Comparison of ENCODE assay signal across 8 cellular contexts in the genomic region with DNA sequence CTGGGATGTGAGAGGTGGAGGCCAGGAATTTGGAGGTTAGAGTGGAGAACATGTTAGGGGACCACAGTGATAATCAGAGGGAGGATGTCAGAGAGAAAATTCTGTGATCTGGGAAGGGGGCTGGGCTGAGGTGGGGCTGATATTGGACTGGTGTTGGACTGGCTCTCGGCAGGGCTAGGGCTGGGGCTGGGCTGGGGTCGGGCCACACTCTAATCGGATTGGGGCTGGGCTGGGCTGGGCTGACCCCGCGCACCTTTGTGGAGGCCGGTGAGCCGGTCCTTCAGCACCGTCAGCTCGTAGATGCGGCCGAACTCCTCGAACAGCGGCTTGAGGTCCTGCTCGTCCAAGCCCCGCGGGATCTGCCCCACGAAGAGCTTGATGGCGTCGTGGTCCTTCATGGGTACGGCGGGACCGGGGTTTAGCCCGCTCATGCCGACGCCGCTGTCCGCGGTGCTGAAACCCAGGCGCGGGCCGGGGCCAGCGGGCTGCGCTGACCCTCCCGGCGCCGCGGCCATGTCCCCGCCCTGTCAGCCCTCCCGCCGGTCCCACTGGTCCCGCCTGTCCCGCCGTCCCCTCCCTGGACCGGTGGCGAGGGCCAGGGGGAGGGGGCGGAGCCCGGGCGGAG. TPM values are rescaled to one million over a fixed set of nuclear protein-coding genes. Genes with fewer than 3 reads are reported as not detected.
DNase-seq lines count a peak whose midpoint lies in the region; ATAC-seq and TF ChIP-seq lines count a peak whose summit lies in the region.

No MANE protein-coding gene starts in this region.

- H3K27me3 ChIP-seq in CD8-positive, alpha-beta T cell (ENCODE audit: insufficient read depth, low read length), result no peaks in the 10 kb centered on the region
- H3K27me3 ChIP-seq in heart left ventricle, result no peaks in the 10 kb centered on the region

- H3K27me3 Mint-ChIP-seq in CD8-positive, alpha-beta T cell (ENCODE audit: low read depth), result no peaks in the 10 kb centered on the region
- H3K27me3 Mint-ChIP-seq in HFFc6 (ENCODE audit: insufficient read depth), result peaks cover 10% of the 10 kb centered on the region
- H3K27me3 Mint-ChIP-seq in activated naive CD8-positive, alpha-beta T cell treated with anti-CD3 and anti-CD28 coated beads for 36 hours, result peaks cover 10% of the 10 kb centered on the region

- H3K9me2 ChIP-seq in OCI-LY7 (ENCODE audit: insufficient read depth, low read length), result no peaks in the 10 kb centered on the region

- peaks cover 5% of the 10 kb centered on the region for H3K36me3 Mint-ChIP-seq in CD8-positive, alpha-beta T cell
- peaks cover 11% of the 10 kb centered on the region; the same call in 1 of the 2 replicates for H3K36me3 Mint-ChIP-seq in HFFc6 (ENCODE audit: low read depth)
- H3K36me3 Mint-ChIP-seq in activated naive CD8-positive, alpha-beta T cell treated with anti-CD3 and anti-CD28 coated beads for 36 hours, result peaks cover 10% of the 10 kb centered on the region

- peak overlapping the region; percentile 52 for H3K27ac Mint-ChIP-seq in CD8-positive, alpha-beta T cell
- no peak overlapping the region; the same call in 1 of the 2 replicates for H3K27ac Mint-ChIP-seq in HFFc6
- no peak overlapping the region for H3K27ac Mint-ChIP-seq in activated naive CD8-positive, alpha-beta T cell treated with anti-CD3 and anti-CD28 coated beads for 36 hours

- BruUV-seq in OCI-LY7 (replicated peaks; lab: Mats Ljungman, UMichigan), result no TSS peak

- POLR2A ChIA-PET in CD8-positive, alpha-beta T cell (lab: Charles Lee), result no interaction called here
- POLR2A ChIA-PET in OCI-LY7 (lab: Charles Lee), result no interaction called here

- TF ChIP-seq POLR2A in heart left ventricle (IDR thresholded peaks at IDR 0.05), result no peak

- 5 to 14% (median 7%) methylated on average over 21 to 48 of the region's 48 CpGs for WGBS in heart left ventricle, 4 donors

- no peak overlapping the region for H2AFZ ChIP-seq in OCI-LY7 (ENCODE audit: low read length)

- H3K9me3 Mint-ChIP-seq in CD8-positive, alpha-beta T cell, result peaks cover 6% of the 10 kb centered on the region
- H3K9me3 Mint-ChIP-seq in HFFc6, result peaks cover 9% of the 10 kb centered on the region; the same call in 1 of the 2 replicates
- peaks cover 8% of the 10 kb centered on the region for H3K9me3 Mint-ChIP-seq in activated naive CD8-positive, alpha-beta T cell treated with anti-CD3 and anti-CD28 coated beads for 36 hours

- no peak overlapping the region for H3K27ac ChIP-seq in CD8-positive, alpha-beta T cell (ENCODE audit: low read depth, low read length)
- H3K27ac ChIP-seq in heart left ventricle (no peak overlapping the region), OCI-LY7 (ENCODE audit: low read depth, low read length, poor library complexity, severe bottlenecking) (no peak overlapping the region)

- no peaks in the 10 kb centered on the region for H3K9me3 ChIP-seq in CD8-positive, alpha-beta T cell (ENCODE audit: low read length)
- H3K9me3 ChIP-seq in heart left ventricle (peaks cover 0 to 12% (median 0%) of the 10 kb centered on the region in 12 donors), OCI-LY7 (ENCODE audit: low read length) (peaks cover 8% of the 10 kb centered on the region; the same call in 1 of the 2 replicates)

- intact Hi-C loops in CD8-positive, alpha-beta T cell (cut with DNase I, micrococcal nuclease), result loop anchor here in 1 of 2 experiments (10.0 kb wide), 1 partner anchor 355 kb away; no protein-coding TSS in a partner anchor
- intact Hi-C loops in heart left ventricle (cut with DNase I) (loop anchor here in 1 of 10 donors (10.0 kb wide), 1 partner anchor 215 kb away; no protein-coding TSS in a partner anchor), OCI-LY7 (cut with micrococcal nuclease; ENCODE audit: unreplicated experiment) (loop anchor here (10.0 kb wide), 3 partner anchors 265 to 765 kb away; no protein-coding TSS in a partner anchor)

- peaks cover 7% of the 10 kb centered on the region for H3K4me1 ChIP-seq in CD8-positive, alpha-beta T cell (ENCODE audit: insufficient read depth, low read length)
- peaks cover 0 to 14% (median 6%) of the 10 kb centered on the region in 12 donors for H3K4me1 ChIP-seq in heart left ventricle
- H3K4me1 ChIP-seq in OCI-LY7 (ENCODE audit: insufficient read depth, low read length, poor library complexity, severe bottlenecking), result no peaks in the 10 kb centered on the region

- peaks cover 17% of the 10 kb centered on the region for H3K4me1 Mint-ChIP-seq in CD8-positive, alpha-beta T cell (ENCODE audit: low read depth)
- peaks cover 20% of the 10 kb centered on the region for H3K4me1 Mint-ChIP-seq in HFFc6 (ENCODE audit: low read depth)
- H3K4me1 Mint-ChIP-seq in activated naive CD8-positive, alpha-beta T cell treated with anti-CD3 and anti-CD28 coated beads for 36 hours, result peaks cover 8% of the 10 kb centered on the region

- TF ChIP-seq CTCF in CD8-positive, alpha-beta T cell (IDR thresholded peaks at IDR 0.05), result no peak
- TF ChIP-seq CTCF in HFFc6 (IDR thresholded peaks at IDR 0.05) (no peak), heart left ventricle (IDR thresholded peaks at IDR 0.05) (no peak), OCI-LY7 (conservative IDR thresholded peaks at IDR 0.05; ENCODE audit: low read length) (no peak)

- H3K79me2 ChIP-seq in OCI-LY7 (ENCODE audit: insufficient read depth, low read depth, low read length), result no peaks in the 10 kb centered on the region

- peak in 6 of 7 experiments; percentile 7 to 65 (median 31) for DNase-seq in CD8-positive, alpha-beta T cell
- peak; percentile 10 for DNase-seq in HFFc6
- peak; percentile 37 for DNase-seq in SK-MEL-5 (ENCODE audit: low read depth, low spot score)
- DNase-seq in activated naive CD8-positive, alpha-beta T cell treated with anti-CD3 and anti-CD28 coated beads for 36 hours, result peak; percentile 64
- DNase-seq in heart left ventricle, result peak; percentile 68 to 88 (median 70)
- DNase-seq in renal cortical epithelial cell (ENCODE audit: low read depth), result peak; percentile 15
- DNase-seq in NCI-H2107 (lab: John Stamatoyannopoulos, UW), result no peak
- no peak for DNase-seq in OCI-LY7 (ENCODE audit: low spot score)

- H4K20me1 ChIP-seq in OCI-LY7 (ENCODE audit: insufficient read depth, low read length), result no peaks in the 10 kb centered on the region

- in situ Hi-C loops in SK-MEL-5 (cut with HindIII; ENCODE audit: low pct_unique_long_range_greater_than_20kb, low sequenced_read_pairs), result no loop called here

- H3K4me2 ChIP-seq in OCI-LY7 (ENCODE audit: low read length), result no peak overlapping the region

- no peaks in the 10 kb centered on the region for H3K36me3 ChIP-seq in CD8-positive, alpha-beta T cell (ENCODE audit: insufficient read depth, low read length)
- H3K36me3 ChIP-seq in heart left ventricle, result no peaks in the 10 kb centered on the region
- no peaks in the 10 kb centered on the region for H3K36me3 ChIP-seq in OCI-LY7 (ENCODE audit: insufficient read depth, low read length)

- H3K4me3 ChIP-seq in CD8-positive, alpha-beta T cell (ENCODE audit: low read depth, low read length), result no peak overlapping the region
- H3K4me3 ChIP-seq in heart left ventricle (peak overlapping the region in 11 of 12 donors; percentile 21 to 65 (median 54)), OCI-LY7 (ENCODE audit: low read depth, low read length, poor library complexity, severe bottlenecking) (no peak overlapping the region)

- CTCF ChIA-PET in CD8-positive, alpha-beta T cell (lab: Charles Lee), result no interaction called here
- CTCF ChIA-PET in OCI-LY7 (lab: Charles Lee; ENCODE audit: unreplicated experiment), result no interaction called here

- H3K4me3 Mint-ChIP-seq in CD8-positive, alpha-beta T cell, result peak overlapping the region; percentile 61
- peak overlapping the region; percentile 68 for H3K4me3 Mint-ChIP-seq in HFFc6
- peak overlapping the region; percentile 54 for H3K4me3 Mint-ChIP-seq in activated naive CD8-positive, alpha-beta T cell treated with anti-CD3 and anti-CD28 coated beads for 36 hours

- ATAC-seq in CD8-positive, alpha-beta T cell, result no peak
- ATAC-seq in heart left ventricle, result peak; percentile 69 to 96 (median 92)

RNA-seq across cellular contexts. Expression of a gene that starts 0.5 kb away (rescaled TPM):
- 1 to 10 TPM; 2.4 to 2.7 TPM for total RNA-seq in CD8-positive, alpha-beta T cell
- under 1 TPM in 4 of 6 experiments, not detected in 2; 0.11 to 0.14 (median 0.12) TPM for total RNA-seq in HFFc6 (2021; fragmentation: NEBNext Ultra II Directional; extraction: Animal tissue kit (Norgen Biotek cat#: 25700))
- 0.24 TPM in 1 of 2 replicates, not detected in the other for total RNA-seq in SK-MEL-5 (2014; rRNA removed; shearing (Covaris generic))
- 0.21 TPM in 1 of 2 replicates, not detected in the other for polyA plus RNA-seq in SK-MEL-5 (2015; cell fraction: cytosol; rRNA removed)
- polyA plus RNA-seq in SK-MEL-5 (2015; cell fraction: nucleus; rRNA removed), result 1.8 and 2.7 TPM in 2 replicates
- total RNA-seq in activated naive CD8-positive, alpha-beta T cell treated with anti-CD3 and anti-CD28 coated beads for 36 hours, result under 1 TPM; 0.16 TPM
- 1 to 10 TPM in 3 of 9 donors, under 1 TPM in 6; 0.31 to 1.3 (median 0.87) TPM for total RNA-seq in heart left ventricle
- 1 to 10 TPM in 1 of 2 donors, under 1 TPM in 1; 0.78 to 1.4 TPM for polyA plus RNA-seq in heart left ventricle
- 0.15 TPM in 1 of 2 replicates, not detected in the other for total RNA-seq in renal cortical epithelial cell
- total RNA-seq in OCI-LY7 (2014; rRNA removed; shearing (Covaris generic)), result 0.62 and 0.79 TPM in 2 replicates
- 0.78 TPM in 1 of 2 replicates, not detected in the other for total RNA-seq in OCI-LY7 (2022)

RNA-seq across cellular contexts. Expression of a gene that starts 47.1 kb away (rescaled TPM):
- 100 to 1,000 TPM; 133 to 137 TPM for total RNA-seq in CD8-positive, alpha-beta T cell
- total RNA-seq in HFFc6 (2021; fragmentation: NEBNext Ultra II Directional; extraction: Animal tissue kit (Norgen Biotek cat#: 25700)), result 10 to 100 TPM; 21.6 to 27.8 (median 24.6) TPM
- 24.2 and 27.3 TPM in 2 replicates for total RNA-seq in SK-MEL-5 (2014; rRNA removed; shearing (Covaris generic))
- 16.9 and 22.6 TPM in 2 replicates for polyA plus RNA-seq in SK-MEL-5 (2015; cell fraction: cytosol; rRNA removed)
- polyA plus RNA-seq in SK-MEL-5 (2015; cell fraction: nucleus; rRNA removed), result 417 and 445 TPM in 2 replicates
- 10 to 100 TPM; 43.0 to 47.3 TPM for total RNA-seq in activated naive CD8-positive, alpha-beta T cell treated with anti-CD3 and anti-CD28 coated beads for 36 hours
- total RNA-seq in heart left ventricle (10 to 100 TPM; 25.6 to 50.3 (median 34.5) TPM), renal cortical epithelial cell (13.9 and 22.3 TPM in 2 replicates), OCI-LY7 (2022) (73.3 and 85.4 TPM in 2 replicates)
- polyA plus RNA-seq in heart left ventricle, result 10 to 100 TPM; 28.3 to 52.5 TPM
- 53.6 and 58.3 TPM in 2 replicates for total RNA-seq in OCI-LY7 (2014; rRNA removed; shearing (Covaris generic))

RNA-seq across cellular contexts. Expression of a gene that starts 56.3 kb away (rescaled TPM):
- total RNA-seq in CD8-positive, alpha-beta T cell, result 10 to 100 TPM; 68.6 to 76.0 TPM
- total RNA-seq in HFFc6 (2021; fragmentation: NEBNext Ultra II Directional; extraction: Animal tissue kit (Norgen Biotek cat#: 25700)), result 10 to 100 TPM; 83.3 to 98.0 (median 88.3) TPM
- 143 and 164 TPM in 2 replicates for total RNA-seq in SK-MEL-5 (2014; rRNA removed; shearing (Covaris generic))
- polyA plus RNA-seq in SK-MEL-5 (2015; cell fraction: cytosol; rRNA removed), result 149 and 172 TPM in 2 replicates
- polyA plus RNA-seq in SK-MEL-5 (2015; cell fraction: nucleus; rRNA removed), result 129 and 169 TPM in 2 replicates
- total RNA-seq in activated naive CD8-positive, alpha-beta T cell treated with anti-CD3 and anti-CD28 coated beads for 36 hours, result 10 to 100 TPM; 61.3 to 66.2 TPM
- total RNA-seq in heart left ventricle (100 to 1,000 TPM in 3 of 9 donors, 10 to 100 TPM in 6; 40.8 to 181 (median 74.4) TPM), renal cortical epithelial cell (48.4 and 64.6 TPM in 2 replicates), OCI-LY7 (2022) (80.2 and 82.6 TPM in 2 replicates)
- 10 to 100 TPM; 46.6 to 50.2 TPM for polyA plus RNA-seq in heart left ventricle
- 36.2 and 51.3 TPM in 2 replicates for total RNA-seq in OCI-LY7 (2014; rRNA removed; shearing (Covaris generic))

Comparison
In these comparisons a context has a peak if more than half of its experiments do, and no peak if none do; other contexts are left out.
1. DNase-seq: peak in CD8-positive, alpha-beta T cell (6 of 7), HFFc6 (single experiment), SK-MEL-5 (single experiment), activated naive CD8-positive, alpha-beta T cell treated with anti-CD3 and anti-CD28 coated beads for 36 hours (single experiment), heart left ventricle (5 of 5) and renal cortical epithelial cell (single experiment); none in NCI-H2107 (single experiment) and OCI-LY7 (single experiment).
2. H3K4me3 ChIP-seq: peak in heart left ventricle (11 of 12); none in CD8-positive, alpha-beta T cell (single experiment) and OCI-LY7 (single experiment).
3. Peak in every context shown above with its lines, with median percentiles within 50 percentile points of each other: H3K4me3 Mint-ChIP-seq.